In genomic region chr1:35561297-35561971, GRCh38 we compare ENCODE assay signal across 1 cellular context.
TF ChIP-seq lines count a peak whose summit lies in the region.

No MANE protein-coding gene starts in this region.

TF ChIP-seq in neural cell, 6 proteins besides CTCF, POLR2A, EP300 and RAD21 (continued from another document):
- TF ChIP-seq REST (IDR thresholded peaks at IDR 0.05; ENCODE audit: borderline replicate concordance) (no peak), POLR2AphosphoS5 (IDR thresholded peaks at IDR 0.05) (no peak)
